ENCODE assay signal across 23 cellular contexts in the genomic region with DNA sequence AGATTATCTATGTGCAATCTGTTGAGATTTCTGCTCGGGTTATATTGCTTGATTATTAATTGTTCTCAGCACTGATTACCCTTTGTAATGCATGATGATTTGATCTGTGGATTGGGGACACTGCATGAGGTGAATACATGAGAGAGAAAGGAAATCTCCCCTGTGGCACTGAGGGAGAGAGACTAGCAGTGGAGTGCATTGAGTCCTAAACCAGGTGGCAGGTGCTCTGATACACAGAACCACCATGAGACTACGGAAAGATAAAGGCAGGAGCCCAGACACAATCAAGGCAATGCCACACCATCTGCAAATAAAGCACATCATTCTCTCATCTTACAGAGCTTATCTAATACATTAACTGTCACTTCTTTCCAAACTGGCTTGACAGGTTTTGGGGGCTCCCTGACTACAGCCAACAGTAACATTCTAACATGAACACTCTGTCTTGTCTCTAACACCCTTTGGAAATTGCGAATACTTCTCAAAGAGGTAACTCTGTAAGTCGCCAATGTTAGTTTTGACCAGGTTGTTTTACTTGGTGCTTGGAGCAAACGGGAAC. TPM values are rescaled to one million over a fixed set of nuclear protein-coding genes. Genes with fewer than 3 reads are reported as not detected.
DNase-seq lines count a peak whose midpoint lies in the region; ATAC-seq and TF ChIP-seq lines count a peak whose summit lies in the region.
"Had no signal": no experiment of that assay in that cellular context is flagged by ENCODE, and none has a peak within 500 bp of the region (broad histone marks: within the 10 kb centered on the region; RNA-seq: fewer than 3 reads in every experiment).

No MANE protein-coding gene starts in this region.

- no peaks in the 10 kb centered on the region for H3K27me3 ChIP-seq in A673 (replicated peaks; ENCODE audit: insufficient read depth, low read depth, low read length, poor library complexity)
- no peaks in the 10 kb centered on the region for H3K27me3 ChIP-seq in H9 (ENCODE audit: insufficient read depth, low read length)
- no peaks in the 10 kb centered on the region for H3K27me3 ChIP-seq in hepatocyte
- H3K27me3 ChIP-seq: ascending aorta, BLaER1, right atrium auricular region, upper lobe of right lung had no signal

- H2BK5ac ChIP-seq in H9 (ENCODE audit: insufficient read length, low read length) = no peak overlapping the region

- no peak for DNase-seq in A673 (ENCODE audit: low spot score)
- DNase-seq in H9 = no peak
- peak; percentile 97 for DNase-seq in NCI-H345 treated with DMSO at 0.1 percent for 48 hours (lab: John Stamatoyannopoulos, UW; ENCODE audit: unreplicated experiment)
- peak; percentile 14 for DNase-seq in hepatocyte (ENCODE audit: low spot score)
- DNase-seq in D341Med (ENCODE audit: low spot score) = no peak
- DNase-seq in activated effector memory CD4-positive, alpha-beta T cell treated with anti-CD3 and anti-CD28 coated beads, Interleukin-2, amount 50 U/mL, for 16 hours = no peak
- DNase-seq in AG20443 (ENCODE audit: low spot score) = no peak
- DNase-seq: activated CD4-positive, alpha-beta T cell treated with anti-CD3 and anti-CD28 coated beads for 1 hour; activated T-cell treated with anti-CD3 and anti-CD28 coated beads, Interleukin-2, amount 50 U/mL, for 72 hours; foreskin fibroblast; NCI-H1436 treated with DMSO at 0.1 percent for 48 hours; nucleus accumbens; stimulated activated CD4-positive, alpha-beta T cell treated with anti-CD3 and anti-CD28 coated beads, Interleukin-12 subunit alpha, Interleukin-12 subunit beta, amount 100 ng/mL, for 4 hours; upper lobe of right lung had no signal

- H3K4me2 ChIP-seq in H9 (ENCODE audit: insufficient read depth, insufficient read length, low read length) (no peak overlapping the region), hepatocyte (peak overlapping the region; percentile 12)
- H3K4me2 ChIP-seq: BLaER1 had no signal

- H4K91ac ChIP-seq in H9 (ENCODE audit: insufficient read length, low read depth, low read length) = no peak overlapping the region

- intact Hi-C loops in A673 (cut with micrococcal nuclease; ENCODE audit: unreplicated experiment) = no loop called here

- H3K14ac ChIP-seq in H9 (ENCODE audit: insufficient read depth, low read length) = no peak overlapping the region

- H2BK120ac ChIP-seq in H9 (ENCODE audit: low read depth, low read length, poor library complexity, severe bottlenecking) = no peak overlapping the region

- H2BK20ac ChIP-seq in H9 (ENCODE audit: low read depth, low read length, poor library complexity, severe bottlenecking) = no peak overlapping the region

- H4K8ac ChIP-seq in H9 (replicated peaks; ENCODE audit: insufficient read length, low read depth, low read length) = no peak overlapping the region

- no peaks in the 10 kb centered on the region for H3K27me3 Mint-ChIP-seq in H9 (ENCODE audit: low read depth)
- H3K27me3 Mint-ChIP-seq: central memory CD8-positive, alpha-beta T cell had no signal

- no peak overlapping the region for H4K5ac ChIP-seq in H9 (ENCODE audit: insufficient read length, low read depth, low read length)

- POLR2A ChIA-PET in A673 (lab: Charles Lee; ENCODE audit: low non-redundant PET) = no interaction called here

- H3K9me3 Mint-ChIP-seq in H9 = no peaks in the 10 kb centered on the region
- H3K9me3 Mint-ChIP-seq: activated T-cell treated with anti-CD3 and anti-CD28 coated beads, Interleukin-2, amount 50 U/mL, for 72 hours had no signal

- ATAC-seq in HG02610 (IDR thresholded peaks at IDR 0.05; ENCODE audit: unreplicated experiment) = no peak
- ATAC-seq: activated naive CD4-positive, alpha-beta T cell treated with anti-CD3 and anti-CD28 coated beads, Interleukin-2, amount 50 U/mL, for 72 hours; activated T-cell treated with anti-CD3 and anti-CD28 coated beads, Interleukin-2, amount 50 U/mL, for 72 hours; GM12878; upper lobe of right lung had no signal

- H4K20me1 ChIP-seq in H9 (ENCODE audit: control insufficient read depth, insufficient read depth, insufficient read length) = no peaks in the 10 kb centered on the region
- no peaks in the 10 kb centered on the region for H4K20me1 ChIP-seq in hepatocyte (ENCODE audit: insufficient read depth, poor library complexity, severe bottlenecking)
- H4K20me1 ChIP-seq: BLaER1 had no signal

- H3K27ac Mint-ChIP-seq in H9 = peak overlapping the region; percentile 36 to 95 (median 90); a peak in 5 of 7 replicates
- H3K27ac Mint-ChIP-seq: activated naive CD4-positive, alpha-beta T cell treated with anti-CD3 and anti-CD28 coated beads, Interleukin-2, amount 50 U/mL, for 72 hours; activated T-cell treated with anti-CD3 and anti-CD28 coated beads, Interleukin-2, amount 50 U/mL, for 72 hours had no signal

- H3T11ph ChIP-seq in H9 (ENCODE audit: low read length) = no peak overlapping the region

- no peak overlapping the region for H3K23ac ChIP-seq in H9 (ENCODE audit: insufficient read length, low read depth, low read length)

- no peak overlapping the region for H3K4ac ChIP-seq in H9 (ENCODE audit: low read depth, low read length)

- TF ChIP-seq CTCF in A673 (conservative IDR thresholded peaks at IDR 0.05; ENCODE audit: low read depth, low read length) (no peak), H9 (conservative IDR thresholded peaks at IDR 0.05) (no peak), hepatocyte (IDR thresholded peaks at IDR 0.05; ENCODE audit: poor library complexity) (no peak)

- H3K79me2 ChIP-seq in H9 (ENCODE audit: insufficient read depth, low read length) (no peaks in the 10 kb centered on the region), hepatocyte (no peaks in the 10 kb centered on the region)

- peak overlapping the region; percentile 98 for H3K27ac ChIP-seq in A673 (ENCODE audit: low read depth, low read length, poor library complexity, severe bottlenecking)
- H3K27ac ChIP-seq in H9 (ENCODE audit: insufficient read length, low read depth, low read length) = no peak overlapping the region
- peak overlapping the region; percentile 53 for H3K27ac ChIP-seq in hepatocyte
- H3K27ac ChIP-seq: ascending aorta, BLaER1, right atrium auricular region, upper lobe of right lung had no signal

- H3K9me2 ChIP-seq in hepatocyte (replicated peaks; ENCODE audit: insufficient read depth) = no peaks in the 10 kb centered on the region

- no peaks in the 10 kb centered on the region for H3K79me1 ChIP-seq in H9 (ENCODE audit: insufficient read depth, low read depth, low read length, poor library complexity, severe bottlenecking)

- no peak overlapping the region for H3K9ac ChIP-seq in H9 (ENCODE audit: extremely low read depth, insufficient read length, low read length)
- H3K9ac ChIP-seq: BLaER1 had no signal

- H3K23me2 ChIP-seq in H9 (ENCODE audit: insufficient read length, low read depth, low read length, poor library complexity, severe bottlenecking) = no peaks in the 10 kb centered on the region

- H3K4me1 Mint-ChIP-seq in H9 = peaks cover 56 to 59% of the 10 kb centered on the region in 2 experiments
- H3K4me1 Mint-ChIP-seq: central memory CD8-positive, alpha-beta T cell had no signal

- peaks cover 0 to 2% (median 0%) of the 10 kb centered on the region in 3 experiments; a peak in 1 of 7 replicates for H3K36me3 Mint-ChIP-seq in H9 (ENCODE audit: insufficient read depth in 1 of 3, low read depth in 3 of 3)
- H3K36me3 Mint-ChIP-seq: activated naive CD4-positive, alpha-beta T cell treated with anti-CD3 and anti-CD28 coated beads, Interleukin-2, amount 50 U/mL, for 72 hours had no signal

- no peak overlapping the region for H2BK12ac ChIP-seq in H9 (ENCODE audit: insufficient read length, low read depth, low read length)

- H3K4me3 Mint-ChIP-seq in H9 = no peak overlapping the region
- H3K4me3 Mint-ChIP-seq: activated T-cell treated with anti-CD3 and anti-CD28 coated beads, Interleukin-2, amount 50 U/mL, for 72 hours; central memory CD8-positive, alpha-beta T cell had no signal

- H3K9me3 ChIP-seq in A673 (ENCODE audit: low read depth, low read length, poor library complexity, severe bottlenecking) (no peaks in the 10 kb centered on the region), H9 (ENCODE audit: control insufficient read depth, low read depth, low read length) (no peaks in the 10 kb centered on the region), hepatocyte (ENCODE audit: low read depth) (no peaks in the 10 kb centered on the region)
- H3K9me3 ChIP-seq: ascending aorta, BLaER1, HAP-1, right atrium auricular region, upper lobe of right lung had no signal

- no peak overlapping the region for H3K4me3 ChIP-seq in A673 (ENCODE audit: low read depth, low read length, poor library complexity, severe bottlenecking)
- H3K4me3 ChIP-seq in hepatocyte = no peak overlapping the region
- H3K4me3 ChIP-seq: ascending aorta, BLaER1, GM12878, HAP-1, lung, right atrium auricular region, upper lobe of right lung had no signal

- no peak overlapping the region for H2AK5ac ChIP-seq in H9 (ENCODE audit: insufficient read length, low read length)

- H3K4me1 ChIP-seq in A673 (ENCODE audit: insufficient read depth, low read length, poor library complexity, severe bottlenecking) (peaks cover 58% of the 10 kb centered on the region), H9 (ENCODE audit: insufficient read depth, low read length) (peaks cover 3% of the 10 kb centered on the region; the same call in 1 of the 2 replicates), hepatocyte (ENCODE audit: insufficient read depth) (peaks cover 10% of the 10 kb centered on the region)
- H3K4me1 ChIP-seq: ascending aorta, HAP-1, right atrium auricular region, upper lobe of right lung had no signal

- no peak overlapping the region for H3K18ac ChIP-seq in H9 (ENCODE audit: insufficient read length, low read depth, low read length)

- H3K56ac ChIP-seq in H9 (ENCODE audit: insufficient read length, low read depth, low read length) = no peak overlapping the region

- no peak overlapping the region for H2BK15ac ChIP-seq in H9 (ENCODE audit: low read depth, low read length)

- no CpG with 5 or more reads among the region's 5 CpGs for WGBS in H9 (ENCODE audit: extremely low coverage, insufficient read length, low lambda C conversion rate)
- 45% methylated on average over 5 of the region's 5 CpGs for WGBS in hepatocyte (ENCODE audit: low lambda C conversion rate, missing lambda C conversion rate)

- no TSS peak for BruUV-seq in A673 (replicated peaks; lab: Mats Ljungman, UMichigan)

- H3K36me3 ChIP-seq in A673 (ENCODE audit: insufficient read depth, low read length, poor library complexity, severe bottlenecking) (no peaks in the 10 kb centered on the region), hepatocyte (replicated peaks; ENCODE audit: insufficient read depth, low read depth) (no peaks in the 10 kb centered on the region)
- H3K36me3 ChIP-seq: ascending aorta, BLaER1, HAP-1, right atrium auricular region, upper lobe of right lung had no signal

- CTCF ChIA-PET in A673 (lab: Charles Lee) = no interaction called here

- H2AFZ ChIP-seq in H9 (ENCODE audit: low read length) (no peak overlapping the region), hepatocyte (no peak overlapping the region)

RNA-seq across cellular contexts. Expression of a gene that starts 37.6 kb away (rescaled TPM):
- total RNA-seq in A673 (2021) (74.7 and 79.4 TPM in 2 replicates), H9 (2021) (not detected in 2 replicates), hepatocyte (639 and 683 TPM in 2 replicates)
- 292 and 312 TPM in 2 replicates for polyA plus RNA-seq in hepatocyte
- total RNA-seq: activated naive CD4-positive, alpha-beta T cell treated with anti-CD3 and anti-CD28 coated beads, Interleukin-2, amount 50 U/mL, for 72 hours; activated T-cell treated with anti-CD3 and anti-CD28 coated beads, Interleukin-2, amount 50 U/mL, for 72 hours had no signal

Comparison
In these comparisons a context has a peak if more than half of its experiments do, and no peak if none do; other contexts are left out.
1. DNase-seq: peak in NCI-H345 treated with DMSO at 0.1 percent for 48 hours (single experiment) and hepatocyte (single experiment); none in A673 (single experiment), H9 (single experiment), D341Med (single experiment), activated effector memory CD4-positive, alpha-beta T cell treated with anti-CD3 and anti-CD28 coated beads, Interleukin-2, amount 50 U/mL, for 16 hours (single experiment) and AG20443 (single experiment).
2. RNA of a gene that starts 37.6 kb away (total RNA-seq): 639 to 683 TPM in hepatocyte and 74.7 to 79.4 TPM in A673; not detected in H9; every median in the first group is over 10 times any median in the second.